In genomic region chr20:36573103-36573797, GRCh38 we compare ENCODE assay signal across 8 cellular contexts. TPM values are rescaled to one million over a fixed set of nuclear protein-coding genes. Genes with fewer than 3 reads are reported as not detected.
DNase-seq lines count a peak whose midpoint lies in the region; ATAC-seq and TF ChIP-seq lines count a peak whose summit lies in the region.

TGIF2 (plus strand) TSS chr20:36573597; CDS start chr20:36578775, 5,178 bp downstream.

- H3K36me3 ChIP-seq in BJ (ENCODE audit: control insufficient read depth, insufficient read depth, low read length) (no peaks in the 10 kb centered on the region), mucosa of stomach (ENCODE audit: control insufficient read depth, insufficient read depth, low read length) (no peaks in the 10 kb centered on the region)

- ATAC-seq in GM19043 (IDR thresholded peaks at IDR 0.05; ENCODE audit: low read depth, unreplicated experiment) (peak; percentile 63), HG03354 (IDR thresholded peaks at IDR 0.05; ENCODE audit: poor library complexity, severe bottlenecking, unreplicated experiment) (peak; percentile 60)

- no peaks in the 10 kb centered on the region for H3K9me3 ChIP-seq in mucosa of stomach (ENCODE audit: control insufficient read depth, low read length)

- peak within 1 kb of the TSS; percentile 78 for H3K9ac ChIP-seq in mucosa of stomach (ENCODE audit: low read length)

- H3K27me3 ChIP-seq in BJ (ENCODE audit: control insufficient read depth, insufficient read depth, low read length) (no peaks in the 10 kb centered on the region), mucosa of stomach (ENCODE audit: control insufficient read depth, insufficient read depth, low read length) (no peaks in the 10 kb centered on the region)

- TF ChIP-seq CTCF in BJ (IDR thresholded peaks at IDR 0.05; ENCODE audit: insufficient read depth, low read depth, low read length) (no peak), epithelial cell of esophagus (IDR thresholded peaks at IDR 0.05; ENCODE audit: insufficient read depth, low read depth, low read length, missing control alignments) (no peak)

- peak within 1 kb of the TSS; percentile 85 for H3K4me3 ChIP-seq in BJ (ENCODE audit: low read depth, low read length)
- H3K4me3 ChIP-seq in epithelial cell of esophagus (ENCODE audit: low read length) = peak within 1 kb of the TSS; percentile 63
- H3K4me3 ChIP-seq in mucosa of stomach (ENCODE audit: low read length) = peak within 1 kb of the TSS; percentile 56

- CTCF ChIA-PET in BJ (lab: Yijun Ruan, JAX) = interaction anchor here (1.1 to 2.1 kb wide), 6 partner anchors 16 to 347 kb away, joined by 3 to 7 read pairs (median 4); no protein-coding TSS in a partner anchor

- DNase-seq in BJ (ENCODE audit: low read depth) (peak; percentile 37), OCI-M1 (lab: John Stamatoyannopoulos, UW) (peak; percentile 89), activated T-cell treated with anti-CD3 and anti-CD28 coated beads for 24 hours (ENCODE audit: low read depth) (peak; percentile 86), epithelial cell of esophagus (ENCODE audit: low read depth) (peak; percentile 66)
- peak; percentile 77 to 78 for DNase-seq in stimulated activated CD8-positive, alpha-beta memory T cell treated with anti-CD3 and anti-CD28 coated beads, Interleukin-7, amount 100 ng/mL, for 1 hour (ENCODE audit: low read depth in 2 of 2)

- peaks cover 15% of the 10 kb centered on the region for H3K4me1 ChIP-seq in mucosa of stomach (ENCODE audit: control insufficient read depth, insufficient read depth, low read length)

- POLR2A ChIA-PET in BJ (lab: Charles Lee) = no interaction called here

RNA-seq across cellular contexts. Expression of gene TGIF2, which starts in this region (rescaled TPM):
- polyA plus RNA-seq in BJ (2011; rRNA removed) = 8.3 and 10.8 TPM in 2 replicates
- polyA minus RNA-seq in BJ (2011; rRNA and poly(A)+ RNA removed) = 9.2 and 15.1 TPM in 2 replicates

Comparison
In these comparisons a context has a peak if more than half of its experiments do, and no peak if none do; other contexts are left out.
1. Peak in every context shown above with its lines: DNase-seq, ATAC-seq and H3K4me3 ChIP-seq.
2. DNase-seq: peak in every context shown above with its lines; median percentile 89 in OCI-M1; 86 in activated T-cell treated with anti-CD3 and anti-CD28 coated beads for 24 hours; 78 in stimulated activated CD8-positive, alpha-beta memory T cell treated with anti-CD3 and anti-CD28 coated beads, Interleukin-7, amount 100 ng/mL, for 1 hour; 66 in epithelial cell of esophagus; 37 in BJ.